Comparison of ENCODE assay signal across 9 cellular contexts in the genomic region with DNA sequence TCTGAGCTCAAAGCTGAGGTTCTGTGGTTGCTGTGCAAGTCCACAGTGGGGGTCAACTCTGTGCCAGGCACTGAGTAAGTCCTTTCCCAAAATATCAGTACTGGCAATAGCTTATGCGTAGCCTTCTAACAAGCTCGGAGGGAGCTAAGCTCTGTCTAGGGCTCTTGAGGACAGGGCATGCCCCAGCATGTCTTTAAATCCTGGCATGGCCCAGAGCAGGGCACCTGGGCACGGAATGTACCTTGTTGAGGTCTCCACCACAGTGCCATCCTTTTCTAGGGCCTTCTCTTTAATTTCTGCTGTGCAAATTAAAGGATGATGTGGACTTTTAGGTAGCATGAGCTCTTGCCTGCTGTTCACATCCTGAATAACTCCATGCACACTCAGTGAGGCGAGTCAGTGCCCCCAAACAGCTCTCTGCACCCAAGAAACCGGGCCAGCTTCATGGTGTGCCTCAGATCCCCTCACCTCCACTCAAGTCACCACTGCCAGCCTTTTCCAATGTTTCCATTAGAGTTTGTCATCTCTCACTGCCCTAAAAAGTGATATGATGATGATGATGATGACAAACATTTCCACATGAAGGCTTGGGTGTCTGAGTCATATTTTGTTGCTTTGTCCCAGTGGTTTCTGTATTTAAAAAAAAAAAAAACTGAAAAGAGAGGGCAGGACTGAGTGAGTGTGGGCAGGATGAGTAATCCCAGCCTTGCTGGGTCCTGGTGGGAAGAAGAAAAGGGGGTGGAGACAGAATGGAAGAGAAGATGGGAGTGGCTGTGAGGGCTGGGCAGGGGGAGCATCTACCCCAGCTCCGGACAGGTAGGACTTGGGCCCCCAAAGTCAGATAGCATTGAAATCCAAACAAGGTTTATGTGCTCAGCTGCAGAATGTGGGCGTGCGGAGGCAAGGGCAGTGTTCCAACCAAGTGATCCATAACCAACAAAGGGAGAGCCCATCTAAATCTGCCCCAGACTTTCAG.
DNase-seq lines count a peak whose midpoint lies in the region; ATAC-seq and TF ChIP-seq lines count a peak whose summit lies in the region.
"Had no signal": no experiment of that assay in that cellular context is flagged by ENCODE, and none has a peak within 500 bp of the region (broad histone marks: within the 10 kb centered on the region; RNA-seq: fewer than 3 reads in every experiment).

No MANE protein-coding gene starts in this region.

- no peak overlapping the region for H3K4me3 Mint-ChIP-seq in HFFc6
- H3K4me3 Mint-ChIP-seq: activated T-cell treated with anti-CD3 and anti-CD28 coated beads, Interleukin-2, amount 50 U/mL, for 24 hours had no signal

- peaks cover 42% of the 10 kb centered on the region for H3K4me1 ChIP-seq in SJSA1 (replicated peaks)
- H3K4me1 ChIP-seq in foreskin keratinocyte: peaks cover 35% of the 10 kb centered on the region
- H3K4me1 ChIP-seq in thyroid gland: peaks cover 35 to 58% of the 10 kb centered on the region in 2 donors

- H3K36me3 ChIP-seq in SJSA1: no peaks in the 10 kb centered on the region
- H3K36me3 ChIP-seq in thyroid gland: no peaks in the 10 kb centered on the region
- H3K36me3 ChIP-seq: heart left ventricle had no signal

- peak; percentile 80 for ATAC-seq in foreskin keratinocyte

- no peak for TF ChIP-seq CTCF in HFFc6 (IDR thresholded peaks at IDR 0.05)
- no peak for TF ChIP-seq CTCF in foreskin keratinocyte (conservative IDR thresholded peaks at IDR 0.05)
- TF ChIP-seq CTCF in thyroid gland (IDR thresholded peaks at IDR 0.05): no peak

- H3K9me3 ChIP-seq in SJSA1 (replicated peaks): no peaks in the 10 kb centered on the region
- H3K9me3 ChIP-seq in thyroid gland: no peaks in the 10 kb centered on the region
- H3K9me3 ChIP-seq: heart left ventricle had no signal

- H3K4me1 Mint-ChIP-seq in HFFc6 (ENCODE audit: low read depth): peaks cover 50% of the 10 kb centered on the region

- peaks cover 4% of the 10 kb centered on the region; the same call in 1 of the 2 replicates for H3K9me3 Mint-ChIP-seq in HFFc6
- H3K9me3 Mint-ChIP-seq: activated T-cell treated with anti-CD3 and anti-CD28 coated beads, Interleukin-2, amount 50 U/mL, for 24 hours had no signal

- H3K27me3 ChIP-seq in SJSA1 (replicated peaks) (no peaks in the 10 kb centered on the region), foreskin keratinocyte (no peaks in the 10 kb centered on the region), thyroid gland (no peaks in the 10 kb centered on the region)
- H3K27me3 ChIP-seq: heart left ventricle had no signal

- DNase-seq in HFFc6 (peak; percentile 75), SJSA1 (ENCODE audit: low read depth in 1 of 2, low spot score in 2 of 2) (peak; percentile 79 to 93), foreskin keratinocyte (peak; percentile 90 to 94), thyroid gland (peak; percentile 60 to 70), NCI-H187 (lab: John Stamatoyannopoulos, UW) (no peak), NCI-H1436 (lab: John Stamatoyannopoulos, UW) (no peak), NCI-H2029 treated with DMSO at 0.1 percent for 48 hours (lab: John Stamatoyannopoulos, UW) (no peak)
- DNase-seq: activated T-cell treated with anti-CD3 and anti-CD28 coated beads, Interleukin-2, amount 50 U/mL, for 24 hours; heart left ventricle had no signal

- H3K4me3 ChIP-seq in SJSA1 (no peak overlapping the region), thyroid gland (replicated peaks in 1 of 3) (no peak overlapping the region)
- H3K4me3 ChIP-seq: heart left ventricle had no signal

- H3K27ac ChIP-seq in SJSA1 (peak overlapping the region; percentile 35), foreskin keratinocyte (peak overlapping the region; percentile 70), thyroid gland (peak overlapping the region; percentile 65 to 83 (median 78))
- H3K27ac ChIP-seq: heart left ventricle had no signal

- intact Hi-C loops in thyroid gland (cut with DNase I): loop anchor here (10.0 kb wide), 1 partner anchor 296 kb away; no protein-coding TSS in a partner anchor

- H3K27me3 Mint-ChIP-seq in HFFc6 (ENCODE audit: insufficient read depth): peaks cover 11% of the 10 kb centered on the region

- WGBS in thyroid gland, 2 donors: 52 to 65% methylated on average over 7 to 8 of the region's 8 CpGs

- TF ChIP-seq POLR2A in thyroid gland (IDR thresholded peaks at IDR 0.05): no peak

- peak overlapping the region; percentile 49 for H3K27ac Mint-ChIP-seq in HFFc6
- H3K27ac Mint-ChIP-seq: activated T-cell treated with anti-CD3 and anti-CD28 coated beads, Interleukin-2, amount 50 U/mL, for 24 hours had no signal

- H3K36me3 Mint-ChIP-seq in HFFc6 (ENCODE audit: low read depth): peaks cover 4% of the 10 kb centered on the region; the same call in 1 of the 2 replicates

Comparison
In these comparisons a context has a peak if more than half of its experiments do, and no peak if none do; other contexts are left out.
1. DNase-seq: peak in HFFc6 (single experiment), SJSA1 (2 of 2), foreskin keratinocyte (2 of 2) and thyroid gland (2 of 2); none in NCI-H187 (0 of 2), NCI-H1436 (single experiment) and NCI-H2029 treated with DMSO at 0.1 percent for 48 hours (single experiment).
2. Peak in every context shown above with its lines, with median percentiles within 50 percentile points of each other: H3K27ac ChIP-seq.